ENCODE assay signal across 17 cellular contexts in genomic region chr18:28158083-28158581, GRCh38. TPM values are rescaled to one million over a fixed set of nuclear protein-coding genes. Genes with fewer than 3 reads are reported as not detected.
DNase-seq lines count a peak whose midpoint lies in the region; TF ChIP-seq lines count a peak whose summit lies in the region.
"Had no signal": no experiment of that assay in that cellular context is flagged by ENCODE, and none has a peak within 500 bp of the region (broad histone marks: within the 10 kb centered on the region; RNA-seq: fewer than 3 reads in every experiment).

No MANE protein-coding gene starts in this region.

- intact Hi-C loops in Calu3 (cut with micrococcal nuclease; ENCODE audit: unreplicated experiment): no loop called here

- H3K36me3 Mint-ChIP-seq in endodermal cell (ENCODE audit: low read depth): peaks cover 26% of the 10 kb centered on the region
- H3K36me3 Mint-ChIP-seq in Calu3 (ENCODE audit: insufficient read depth, unreplicated experiment): no peaks in the 10 kb centered on the region
- H3K36me3 Mint-ChIP-seq: activated naive CD4-positive, alpha-beta T cell treated with anti-CD3 and anti-CD28 coated beads, Interleukin-2, amount 50 U/mL, for 72 hours; CD14-positive monocyte; naive thymus-derived CD4-positive, alpha-beta T cell had no signal

- no peak overlapping the region for H3K9ac ChIP-seq in endodermal cell (ENCODE audit: extremely low read depth, low read length, poor library complexity, severe bottlenecking)
- no peak overlapping the region for H3K9ac ChIP-seq in MM.1S (ENCODE audit: low read length)

- H3K36me3 ChIP-seq in endodermal cell (ENCODE audit: control insufficient read depth, insufficient read depth, low read length) (peaks cover 74% of the 10 kb centered on the region), hepatocyte (replicated peaks; ENCODE audit: insufficient read depth, low read depth) (no peaks in the 10 kb centered on the region), MM.1S (replicated peaks; ENCODE audit: insufficient read depth, low read length) (no peaks in the 10 kb centered on the region)
- H3K36me3 ChIP-seq: SJCRH30 had no signal

- TF ChIP-seq CTCF in endodermal cell (conservative IDR thresholded peaks at IDR 0.05) (no peak), hepatocyte (IDR thresholded peaks at IDR 0.05; ENCODE audit: poor library complexity) (peak; percentile 20), Calu3 (IDR thresholded peaks at IDR 0.05; ENCODE audit: unreplicated experiment) (no peak), MM.1S (IDR thresholded peaks at IDR 0.05; ENCODE audit: low read length) (no peak)

- H3K9me2 ChIP-seq in hepatocyte (replicated peaks; ENCODE audit: insufficient read depth): no peaks in the 10 kb centered on the region
- no peaks in the 10 kb centered on the region for H3K9me2 ChIP-seq in MM.1S (replicated peaks; ENCODE audit: insufficient read depth, low read length)

- 93 to 94% methylated on average over 3 to 4 of the region's 4 CpGs for WGBS in endodermal cell (ENCODE audit: insufficient coverage in 1 of 2, insufficient read length in 1 of 2), 2 experiments
- 50% methylated on average over 4 of the region's 4 CpGs for WGBS in hepatocyte (ENCODE audit: low lambda C conversion rate, missing lambda C conversion rate)

- H3K27me3 Mint-ChIP-seq in endodermal cell (ENCODE audit: insufficient read depth): no peaks in the 10 kb centered on the region
- no peaks in the 10 kb centered on the region for H3K27me3 Mint-ChIP-seq in Calu3 (ENCODE audit: unreplicated experiment)
- H3K27me3 Mint-ChIP-seq: naive thymus-derived CD4-positive, alpha-beta T cell had no signal

- H3K4me1 ChIP-seq in endodermal cell (ENCODE audit: control insufficient read depth, insufficient read depth, low read length) (peaks cover 57% of the 10 kb centered on the region), hepatocyte (ENCODE audit: insufficient read depth) (peaks cover 35% of the 10 kb centered on the region), MM.1S (ENCODE audit: low read length) (no peaks in the 10 kb centered on the region)
- H3K4me1 ChIP-seq: SJCRH30 had no signal

- H3K4me3 ChIP-seq in endodermal cell (ENCODE audit: low read length): peak overlapping the region; percentile 43
- H3K4me3 ChIP-seq in hepatocyte: no peak overlapping the region
- no peak overlapping the region for H3K4me3 ChIP-seq in MM.1S (ENCODE audit: low read length)
- H3K4me3 ChIP-seq: SJCRH30 had no signal

- H3K4me3 Mint-ChIP-seq in endodermal cell (no peak overlapping the region), Calu3 (ENCODE audit: low read depth, unreplicated experiment) (no peak overlapping the region)
- H3K4me3 Mint-ChIP-seq: CD14-positive monocyte; naive thymus-derived CD4-positive, alpha-beta T cell had no signal

- no peaks in the 10 kb centered on the region for H3F3A ChIP-seq in MM.1S (ENCODE audit: insufficient read depth, low read length)

- H3K4me2 ChIP-seq in hepatocyte: peak overlapping the region; percentile 38
- no peak overlapping the region for H3K4me2 ChIP-seq in MM.1S (ENCODE audit: low read depth, low read length)

- H3K27me3 ChIP-seq in endodermal cell (ENCODE audit: control insufficient read depth, insufficient read depth, low read length, poor library complexity, severe bottlenecking) (no peaks in the 10 kb centered on the region), hepatocyte (no peaks in the 10 kb centered on the region), MM.1S (replicated peaks; ENCODE audit: insufficient read depth, low read length) (no peaks in the 10 kb centered on the region)
- H3K27me3 ChIP-seq: SJCRH30 had no signal

- DNase-seq in SK-N-DZ (ENCODE audit: low spot score) (peak; percentile 55), endodermal cell (no peak), hepatocyte (ENCODE audit: low spot score) (no peak), superior temporal gyrus (ENCODE audit: extremely low spot score) (peak; percentile 63), H4 (ENCODE audit: low spot score) (no peak), Calu3 (no peak), MM.1S (no peak)
- DNase-seq: activated CD4-positive, alpha-beta T cell treated with anti-CD3 and anti-CD28 coated beads for 48 hours; cerebellar nuclear complex; DND-41; left colon; naive thymus-derived CD4-positive, alpha-beta T cell; NCI-H1694; NCI-H345; SJCRH30 had no signal

- H4K20me1 ChIP-seq in hepatocyte (ENCODE audit: insufficient read depth, poor library complexity, severe bottlenecking) (no peaks in the 10 kb centered on the region), MM.1S (ENCODE audit: insufficient read depth, low read length) (no peaks in the 10 kb centered on the region)

- H3K27ac ChIP-seq in endodermal cell (ENCODE audit: low read depth, low read length) (no peak overlapping the region), hepatocyte (peak overlapping the region; percentile 10), MM.1S (ENCODE audit: low read length) (no peak overlapping the region)
- H3K27ac ChIP-seq: SJCRH30 had no signal

- peaks cover 84% of the 10 kb centered on the region for H3K79me2 ChIP-seq in hepatocyte
- H3K79me2 ChIP-seq in MM.1S (ENCODE audit: low read length): peaks cover 5% of the 10 kb centered on the region; the same call in 1 of the 2 replicates

- peaks cover 84% of the 10 kb centered on the region for H3K4me1 Mint-ChIP-seq in endodermal cell
- H3K4me1 Mint-ChIP-seq in Calu3 (ENCODE audit: low read depth, unreplicated experiment): no peaks in the 10 kb centered on the region
- H3K4me1 Mint-ChIP-seq: CD14-positive monocyte; naive thymus-derived CD4-positive, alpha-beta T cell had no signal

- no peak overlapping the region for H2AFZ ChIP-seq in hepatocyte
- no peak overlapping the region for H2AFZ ChIP-seq in MM.1S (ENCODE audit: low read length)

- CTCF ChIA-PET in Calu3 (lab: Charles Lee): no interaction called here

- H3K27ac Mint-ChIP-seq in endodermal cell: no peak overlapping the region
- no peak overlapping the region for H3K27ac Mint-ChIP-seq in Calu3 (ENCODE audit: unreplicated experiment)
- H3K27ac Mint-ChIP-seq: activated naive CD4-positive, alpha-beta T cell treated with anti-CD3 and anti-CD28 coated beads, Interleukin-2, amount 50 U/mL, for 72 hours; CD14-positive monocyte; naive thymus-derived CD4-positive, alpha-beta T cell had no signal

- no TSS peak for BruUV-seq in Calu3 (replicated peaks; lab: Mats Ljungman, UMichigan)

- H3K9me3 Mint-ChIP-seq in endodermal cell (no peaks in the 10 kb centered on the region), Calu3 (ENCODE audit: low read depth, unreplicated experiment) (no peaks in the 10 kb centered on the region)

- H3K9me3 ChIP-seq in endodermal cell (ENCODE audit: control insufficient read depth, low read length) (no peaks in the 10 kb centered on the region), hepatocyte (ENCODE audit: low read depth) (no peaks in the 10 kb centered on the region), MM.1S (replicated peaks; ENCODE audit: insufficient read depth, low read length) (no peaks in the 10 kb centered on the region)
- H3K9me3 ChIP-seq: SJCRH30 had no signal

RNA-seq across cellular contexts. Expression of gene CDH2, which starts 18.8 kb away (rescaled TPM):
- polyA plus RNA-seq in SK-N-DZ (2014; cell fraction: cytosol; rRNA removed): 107 and 112 TPM in 2 replicates
- polyA plus RNA-seq in SK-N-DZ (2014; cell fraction: nucleus; rRNA removed): 51.1 and 52.0 TPM in 2 replicates
- total RNA-seq in endodermal cell (100 to 1,000 TPM; 486 to 572 TPM), hepatocyte (117 and 132 TPM in 2 replicates), Calu3 (2022) (1.5 and 2.3 TPM in 2 replicates)
- 288 TPM for polyA plus RNA-seq in endodermal cell (2013, experiment 1 of 2)
- 284 TPM for polyA plus RNA-seq in endodermal cell (2013, experiment 2 of 2)
- 65.9 and 81.8 TPM in 2 replicates for polyA plus RNA-seq in hepatocyte
- 29.8 and 32.5 TPM in 2 replicates for total RNA-seq in H4 (2014; rRNA removed; shearing (Covaris generic))

Comparison
In these comparisons a context has a peak if more than half of its experiments do, and no peak if none do; other contexts are left out.
1. DNase-seq: peak in SK-N-DZ (single experiment) and superior temporal gyrus (single experiment); none in endodermal cell (single experiment), hepatocyte (single experiment), H4 (single experiment), Calu3 (single experiment) and MM.1S (single experiment).